In genomic region chr10:27088263-27089044, GRCh38 we compare ENCODE assay signal across 2 cellular contexts.
TF ChIP-seq lines count a peak whose summit lies in the region.

No MANE protein-coding gene starts in this region.

TF ChIP-seq in HepG2, 621 proteins besides CTCF, POLR2A, EP300 and RAD21 (continues in another document):
- TF ChIP-seq ZNF33A (CRISPR knock-in tag; IDR thresholded peaks at IDR 0.05; ENCODE audit: borderline replicate concordance) (no peak), ZKSCAN1 (IDR thresholded peaks at IDR 0.05; ENCODE audit: low read length) (no peak), ARID5B (CRISPR knock-in tag; IDR thresholded peaks at IDR 0.05) (peak; percentile 43; the same call in 1 of the 2 replicates), ZNF343 (CRISPR knock-in tag; IDR thresholded peaks at IDR 0.05) (no peak), MAF1 (CRISPR knock-in tag; IDR thresholded peaks at IDR 0.05; ENCODE audit: borderline replicate concordance) (no peak), PLRG1 (conservative IDR thresholded peaks at IDR 0.05) (no peak), ZNF761 (CRISPR knock-in tag; conservative IDR thresholded peaks at IDR 0.05) (peak; percentile 93), RARA (CRISPR knock-in tag; IDR thresholded peaks at IDR 0.05) (peak; percentile 89), RXRB (CRISPR knock-in tag; IDR thresholded peaks at IDR 0.05; ENCODE audit: borderline replicate concordance) (peak; percentile 37; the same call in 1 of the 2 replicates), SAP130 (CRISPR knock-in tag; IDR thresholded peaks at IDR 0.05; ENCODE audit: low read depth) (no peak), ELF4 (CRISPR knock-in tag; IDR thresholded peaks at IDR 0.05; ENCODE audit: borderline replicate concordance) (no peak), IRF1 (CRISPR knock-in tag; IDR thresholded peaks at IDR 0.05; ENCODE audit: low read depth) (no peak), SKI (IDR thresholded peaks at IDR 0.05; ENCODE audit: partially characterized antibody) (peak; percentile 82), IRX3 (CRISPR knock-in tag; IDR thresholded peaks at IDR 0.05; ENCODE audit: borderline replicate concordance, low read depth) (no peak), ZNF362 (CRISPR knock-in tag; IDR thresholded peaks at IDR 0.05; ENCODE audit: borderline replicate concordance) (peak; percentile 21; the same call in 1 of the 2 replicates), SRF (IDR thresholded peaks at IDR 0.05; ENCODE audit: low read depth, low read length) (0 out of 2 replicates have a peak, but pooled peaks have one; percentile 25), ZNF672 (CRISPR knock-in tag; IDR thresholded peaks at IDR 0.05) (no peak), CREM (IDR thresholded peaks at IDR 0.05) (peak; percentile 14; the same call in 1 of the 2 replicates), CREM (CRISPR knock-in tag; IDR thresholded peaks at IDR 0.05) (no peak), HNF4A (CRISPR knock-in tag; IDR thresholded peaks at IDR 0.05) (peak; percentile 13; the same call in 1 of the 2 replicates), NR2F2 (IDR thresholded peaks at IDR 0.05; ENCODE audit: borderline replicate concordance, low read depth) (0 out of 2 replicates have a peak, but pooled peaks have one; percentile 20), GATAD2A (CRISPR knock-in tag; IDR thresholded peaks at IDR 0.05) (peak; percentile 41; the same call in 1 of the 2 replicates), NR2F1 (CRISPR knock-in tag; IDR thresholded peaks at IDR 0.05) (0 out of 4 replicates have a peak, but pooled peaks of 1 of the 2 experiments have one; percentile 30), DZIP1 (CRISPR knock-in tag; IDR thresholded peaks at IDR 0.05) (no peak), FOXP1 (IDR thresholded peaks at IDR 0.05) (no peak), FOXP1 (CRISPR knock-in tag; IDR thresholded peaks at IDR 0.05) (0 out of 2 replicates have a peak, but pooled peaks have one; percentile 10), NFE2L2 (IDR thresholded peaks at IDR 0.05; ENCODE audit: low read length) (peak; percentile 33; the same call in 1 of the 2 replicates)

TF ChIP-seq in IMR-90, 13 proteins besides CTCF, POLR2A, EP300 and RAD21:
- TF ChIP-seq RFX5 (IDR thresholded peaks at IDR 0.05; ENCODE audit: low read depth, low read length): peak; percentile 48; the same call in 1 of the 2 replicates
- no peak for TF ChIP-seq SMC3 (IDR thresholded peaks at IDR 0.05; ENCODE audit: low read depth, low read length)
- no peak for TF ChIP-seq CEBPB (IDR thresholded peaks at IDR 0.05; ENCODE audit: low read depth, low read length)
- TF ChIP-seq RCOR1 (IDR thresholded peaks at IDR 0.05; ENCODE audit: insufficient replicate concordance, low read length): no peak
TF ChIP-seq in IMR-90: peak in this region for 1.
